ENCODE assay signal across 8 cellular contexts in genomic region chr9:4662989-4663792, GRCh38. TPM values are rescaled to one million over a fixed set of nuclear protein-coding genes. Genes with fewer than 3 reads are reported as not detected.
A peak's percentile ranks its signal among the peaks of the same experiment; 100 is the strongest.
DNase-seq lines count a peak whose midpoint lies in the region; ATAC-seq, FAIRE-seq and TF ChIP-seq lines count a peak whose summit lies in the region.

No MANE protein-coding gene starts in this region.

- no peaks in the 10 kb centered on the region for H3K27me3 Mint-ChIP-seq in activated naive CD8-positive, alpha-beta T cell treated with anti-CD3 and anti-CD28 coated beads for 36 hours

- H3K36me3 ChIP-seq in kidney (ENCODE audit: control insufficient read depth in 1 of 2, insufficient read depth in 2 of 2, low read length in 2 of 2): no peaks in the 10 kb centered on the region

- peak overlapping the region in 1 of 2 donors; percentile 42 for H3K9ac ChIP-seq in kidney (ENCODE audit: low read length in 2 of 2)

- no peak for FAIRE-seq in kidney (lab: Jason Lieb, UNC)

- ATAC-seq in HG03196 (IDR thresholded peaks at IDR 0.05; ENCODE audit: unreplicated experiment): peak; percentile 6
- no peak for ATAC-seq in GM21390 (IDR thresholded peaks at IDR 0.05; ENCODE audit: unreplicated experiment)
- no peak for ATAC-seq in HG03039 (IDR thresholded peaks at IDR 0.05; ENCODE audit: unreplicated experiment)

- DNase-seq in COLO668 (lab: John Stamatoyannopoulos, UW; ENCODE audit: unreplicated experiment) (peak; percentile 62), kidney (no peak), occipital lobe (lab: John Stamatoyannopoulos, UW) (no peak)
- no peak for DNase-seq in activated naive CD8-positive, alpha-beta T cell treated with anti-CD3 and anti-CD28 coated beads for 36 hours

- no peaks in the 10 kb centered on the region for H3K9me3 Mint-ChIP-seq in activated naive CD8-positive, alpha-beta T cell treated with anti-CD3 and anti-CD28 coated beads for 36 hours

- TF ChIP-seq CTCF in kidney (IDR thresholded peaks at IDR 0.05; ENCODE audit: borderline replicate concordance, extremely low read depth, insufficient read depth): no peak

- intact Hi-C loops in kidney (cut with DNase I): no loop called here

- H3K36me3 Mint-ChIP-seq in activated naive CD8-positive, alpha-beta T cell treated with anti-CD3 and anti-CD28 coated beads for 36 hours: peaks cover 3% of the 10 kb centered on the region

- H3K4me1 ChIP-seq in kidney (ENCODE audit: control insufficient read depth in 1 of 2, insufficient read depth in 1 of 2, low read depth in 1 of 2, low read length in 2 of 2): peaks cover 13 to 17% of the 10 kb centered on the region in 2 donors

- peak overlapping the region; percentile 38 to 74 for H3K4me3 ChIP-seq in kidney (ENCODE audit: low read length in 2 of 2)

- H3K27ac Mint-ChIP-seq in activated naive CD8-positive, alpha-beta T cell treated with anti-CD3 and anti-CD28 coated beads for 36 hours: peak overlapping the region; percentile 65

- H3K9me3 ChIP-seq in kidney (ENCODE audit: control insufficient read depth in 1 of 2, low read length in 2 of 2): no peaks in the 10 kb centered on the region

- H3K4me1 Mint-ChIP-seq in activated naive CD8-positive, alpha-beta T cell treated with anti-CD3 and anti-CD28 coated beads for 36 hours: peaks cover 56% of the 10 kb centered on the region

- peak overlapping the region; percentile 91 for H3K4me3 Mint-ChIP-seq in activated naive CD8-positive, alpha-beta T cell treated with anti-CD3 and anti-CD28 coated beads for 36 hours

- peak overlapping the region in 1 of 2 donors; percentile 79 for H3K27ac ChIP-seq in kidney (ENCODE audit: low read depth in 2 of 2, low read length in 2 of 2)
- peak overlapping the region; percentile 1 for H3K27ac ChIP-seq in temporal lobe (ENCODE audit: low read depth, low read length)

RNA-seq across cellular contexts. Expression of gene PLPP6, which starts 1.1 kb away (rescaled TPM):
- 1 to 10 TPM; 3.8 to 4.0 TPM for total RNA-seq in activated naive CD8-positive, alpha-beta T cell treated with anti-CD3 and anti-CD28 coated beads for 36 hours
- total RNA-seq in kidney (9.0 TPM), temporal lobe (12.8 TPM), occipital lobe (18.2 TPM)
- polyA plus RNA-seq in kidney (ENCODE audit: insufficient read depth, low read depth, low replicate concordance): 6.7 TPM

RNA-seq across cellular contexts. Expression of gene SPATA6L, which starts 3.1 kb away (rescaled TPM):
- under 1 TPM; 0.35 to 0.44 TPM for total RNA-seq in activated naive CD8-positive, alpha-beta T cell treated with anti-CD3 and anti-CD28 coated beads for 36 hours
- total RNA-seq in kidney: 15.1 TPM
- 1.5 TPM for polyA plus RNA-seq in kidney (ENCODE audit: insufficient read depth, low read depth, low replicate concordance)
- total RNA-seq in temporal lobe: 9.1 TPM
- 10.9 TPM for total RNA-seq in occipital lobe

RNA-seq across cellular contexts. Expression of gene CDC37L1, which starts 16.2 kb away (rescaled TPM):
- total RNA-seq in activated naive CD8-positive, alpha-beta T cell treated with anti-CD3 and anti-CD28 coated beads for 36 hours: 10 to 100 TPM; 10.7 to 10.9 TPM
- 24.7 TPM for total RNA-seq in kidney
- 16.9 TPM for polyA plus RNA-seq in kidney (ENCODE audit: insufficient read depth, low read depth, low replicate concordance)
- total RNA-seq in temporal lobe: 24.1 TPM
- 45.1 TPM for total RNA-seq in occipital lobe
